In the genomic region with DNA sequence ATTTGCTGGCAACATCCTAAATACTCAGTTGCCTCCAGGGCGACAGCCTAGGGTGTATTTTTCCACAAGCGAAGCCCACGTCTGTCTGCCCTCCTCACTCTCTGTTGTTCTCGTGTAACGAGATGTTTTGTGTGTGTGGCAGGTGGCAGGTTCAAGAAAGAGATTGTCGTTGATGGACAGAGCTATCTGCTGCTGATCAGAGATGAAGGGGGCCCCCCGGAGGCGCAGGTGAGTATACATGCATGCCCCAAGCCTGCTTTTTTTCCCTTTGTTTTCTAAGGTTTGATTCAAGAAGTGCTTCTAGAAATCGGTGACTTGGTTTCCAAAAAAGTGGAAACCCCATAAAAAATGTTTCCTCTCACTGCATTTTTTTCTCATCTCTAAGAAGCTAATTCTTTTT, we compare ENCODE assay signal across 10 cellular contexts.
DNase-seq lines count a peak whose midpoint lies in the region; ATAC-seq, FAIRE-seq and TF ChIP-seq lines count a peak whose summit lies in the region.
"Had no signal": no experiment of that assay in that cellular context is flagged by ENCODE, and none has a peak within 500 bp of the region (broad histone marks: within the 10 kb centered on the region; RNA-seq: fewer than 3 reads in every experiment).

No MANE protein-coding gene starts in this region.

- no peaks in the 10 kb centered on the region for H3K9me3 ChIP-seq in astrocyte (ENCODE audit: insufficient read depth, low read depth, low read length)
- H3K9me3 ChIP-seq: psoas muscle had no signal

- H3K36me3 Mint-ChIP-seq in astrocyte (ENCODE audit: low read depth, unreplicated experiment) = peaks cover 16% of the 10 kb centered on the region
- peaks cover 17% of the 10 kb centered on the region for H3K36me3 Mint-ChIP-seq in mesothelial cell of epicardium

- FAIRE-seq in astrocyte (lab: Jason Lieb, UNC) = no peak

- no peaks in the 10 kb centered on the region for H3K4me1 ChIP-seq in astrocyte (ENCODE audit: insufficient read depth, low read length)
- H3K4me1 ChIP-seq: psoas muscle had no signal

- DNase-seq in DMS153 (lab: John Stamatoyannopoulos, UW) = peak; percentile 33
- DNase-seq in DMS153 treated with DMSO at 0.1 percent for 48 hours (lab: John Stamatoyannopoulos, UW; ENCODE audit: unreplicated experiment) = no peak
- peak; percentile 44 for DNase-seq in NCI-H1105 (lab: John Stamatoyannopoulos, UW)
- no peak for DNase-seq in astrocyte (ENCODE audit: low read depth)
- DNase-seq in mesothelial cell of epicardium (ENCODE audit: low spot score in 2 of 2, unreplicated experiment in 2 of 2) = no peak
- DNase-seq in activated T-cell treated with anti-CD3 and anti-CD28 coated beads, Interleukin-2, amount 50 U/mL, for 1 hour = no peak
- DNase-seq: psoas muscle had no signal

- H3K9ac ChIP-seq in astrocyte (ENCODE audit: low read length) = no peak overlapping the region

- H3K4me1 Mint-ChIP-seq in astrocyte (ENCODE audit: low read depth, unreplicated experiment) (peaks cover 2% of the 10 kb centered on the region), mesothelial cell of epicardium (no peaks in the 10 kb centered on the region)

- H3K27me3 Mint-ChIP-seq in astrocyte (ENCODE audit: low read depth, unreplicated experiment) = no peaks in the 10 kb centered on the region
- H3K27me3 Mint-ChIP-seq in mesothelial cell of epicardium (ENCODE audit: low read depth) = no peaks in the 10 kb centered on the region

- H3K27ac Mint-ChIP-seq in astrocyte (ENCODE audit: unreplicated experiment) (no peak overlapping the region), mesothelial cell of epicardium (no peak overlapping the region)

- H3K36me3 ChIP-seq in astrocyte (ENCODE audit: insufficient read depth, low read length) = no peaks in the 10 kb centered on the region

- no peaks in the 10 kb centered on the region for H3K27me3 ChIP-seq in astrocyte (ENCODE audit: insufficient read depth, low read length)

- no peaks in the 10 kb centered on the region for H3K79me2 ChIP-seq in astrocyte (ENCODE audit: insufficient read depth, low read length)

- no peaks in the 10 kb centered on the region for H3K9me3 Mint-ChIP-seq in astrocyte (ENCODE audit: unreplicated experiment)
- H3K9me3 Mint-ChIP-seq in mesothelial cell of epicardium = no peaks in the 10 kb centered on the region

- H2AFZ ChIP-seq in astrocyte (ENCODE audit: low read depth, low read length) = no peak overlapping the region

- TF ChIP-seq CTCF in astrocyte (IDR thresholded peaks at IDR 0.05; ENCODE audit: insufficient read depth, low read depth, low read length) = peak; percentile 10
- peak; percentile 18 for TF ChIP-seq CTCF in mesothelial cell of epicardium (IDR thresholded peaks at IDR 0.05; ENCODE audit: unreplicated experiment)

- no peak for ATAC-seq in HG03280 (IDR thresholded peaks at IDR 0.05; ENCODE audit: unreplicated experiment)
- no peak for ATAC-seq in HG03442 (IDR thresholded peaks at IDR 0.05; ENCODE audit: unreplicated experiment)

- no peak overlapping the region for H3K4me3 Mint-ChIP-seq in astrocyte (ENCODE audit: unreplicated experiment)
- no peak overlapping the region for H3K4me3 Mint-ChIP-seq in mesothelial cell of epicardium

- H3K4me3 ChIP-seq in astrocyte (ENCODE audit: insufficient read depth, low read depth, low read length) = no peak overlapping the region
- H3K4me3 ChIP-seq: psoas muscle had no signal

- H4K20me1 ChIP-seq in astrocyte (ENCODE audit: insufficient read depth, low read length) = peaks cover 5% of the 10 kb centered on the region

- H3K27ac ChIP-seq in astrocyte (ENCODE audit: low read depth, low read length) = no peak overlapping the region
- H3K27ac ChIP-seq: epithelial cell of prostate, psoas muscle had no signal

- no peak overlapping the region for H3K4me2 ChIP-seq in astrocyte (ENCODE audit: low read length)

Comparison
In these comparisons a context has a peak if more than half of its experiments do, and no peak if none do; other contexts are left out.
1. DNase-seq: peak in DMS153 (single experiment) and NCI-H1105 (single experiment); none in DMS153 treated with DMSO at 0.1 percent for 48 hours (single experiment), astrocyte (single experiment), mesothelial cell of epicardium (0 of 2) and activated T-cell treated with anti-CD3 and anti-CD28 coated beads, Interleukin-2, amount 50 U/mL, for 1 hour (single experiment).